Comparison of ENCODE assay signal across 9 cellular contexts in genomic region chr2:218271487-218271797, GRCh38. TPM values are rescaled to one million over a fixed set of nuclear protein-coding genes. Genes with fewer than 3 reads are reported as not detected.
DNase-seq lines count a peak whose midpoint lies in the region; ATAC-seq and TF ChIP-seq lines count a peak whose summit lies in the region.
"Had no signal": no experiment of that assay in that cellular context is flagged by ENCODE, and none has a peak within 500 bp of the region (broad histone marks: within the 10 kb centered on the region; RNA-seq: fewer than 3 reads in every experiment).

No MANE protein-coding gene starts in this region.

- TF ChIP-seq CTCF in chondrocyte (IDR thresholded peaks at IDR 0.05) = no peak

- peaks cover 22% of the 10 kb centered on the region for H3K79me2 ChIP-seq in ACC112 (ENCODE audit: control insufficient read depth, insufficient read depth, low read length, unreplicated experiment)

- H3K9me3 Mint-ChIP-seq in IgD-negative memory B cell = no peaks in the 10 kb centered on the region
- H3K9me3 Mint-ChIP-seq in chondrocyte (ENCODE audit: low read depth) = no peaks in the 10 kb centered on the region
- H3K9me3 Mint-ChIP-seq in naive B cell = no peaks in the 10 kb centered on the region

- H2AFZ ChIP-seq in ACC112 (ENCODE audit: low read length, unreplicated experiment) = no peak overlapping the region

- peak overlapping the region; percentile 47 to 96 (median 94) for H3K27ac Mint-ChIP-seq in IgD-negative memory B cell
- H3K27ac Mint-ChIP-seq in chondrocyte (ENCODE audit: unreplicated experiment) = peak overlapping the region; percentile 90
- H3K27ac Mint-ChIP-seq in naive B cell = peak overlapping the region in 3 of 6 donors; percentile 26 to 94 (median 94)

- ATAC-seq in naive B cell (ENCODE audit: low read depth in 2 of 2) (no peak), HG02840 (IDR thresholded peaks at IDR 0.05; ENCODE audit: low FRiP score, unreplicated experiment) (no peak), GM19351 (IDR thresholded peaks at IDR 0.05; ENCODE audit: unreplicated experiment) (no peak)

- H3K36me3 ChIP-seq in ACC112 (ENCODE audit: insufficient read depth, low read length) = peaks cover 9% of the 10 kb centered on the region; the same call in 1 of the 2 replicates

- H3K27me3 ChIP-seq in ACC112 (ENCODE audit: insufficient read depth, low read length) = no peaks in the 10 kb centered on the region

- H3K27me3 Mint-ChIP-seq in IgD-negative memory B cell = peaks cover 2% of the 10 kb centered on the region
- H3K27me3 Mint-ChIP-seq in chondrocyte (ENCODE audit: low read depth) = no peaks in the 10 kb centered on the region
- no peaks in the 10 kb centered on the region for H3K27me3 Mint-ChIP-seq in naive B cell

- H3K36me3 Mint-ChIP-seq in IgD-negative memory B cell = no peaks in the 10 kb centered on the region
- peaks cover 19% of the 10 kb centered on the region for H3K36me3 Mint-ChIP-seq in chondrocyte (ENCODE audit: low read depth)
- H3K36me3 Mint-ChIP-seq in naive B cell = peaks cover under 1 to 6% of the 10 kb centered on the region in 2 donors

- peak overlapping the region; percentile 77 for H3K4me3 ChIP-seq in ACC112 (ENCODE audit: low read depth, low read length)

- H3K27ac ChIP-seq in ACC112 (ENCODE audit: low read depth, low read length) = no peak overlapping the region

- H3K4me3 Mint-ChIP-seq in IgD-negative memory B cell = peak overlapping the region; percentile 88 to 98 (median 92)
- peak overlapping the region; percentile 95 for H3K4me3 Mint-ChIP-seq in chondrocyte (ENCODE audit: unreplicated experiment)
- H3K4me3 Mint-ChIP-seq in naive B cell = peak overlapping the region; percentile 90 to 99 (median 96)

- peaks cover 29 to 46% (median 29%) of the 10 kb centered on the region in 3 donors for H3K4me1 Mint-ChIP-seq in IgD-negative memory B cell
- peaks cover 40% of the 10 kb centered on the region for H3K4me1 Mint-ChIP-seq in chondrocyte (ENCODE audit: low read depth)
- H3K4me1 Mint-ChIP-seq in naive B cell = peaks cover 63 to 84% (median 77%) of the 10 kb centered on the region in 3 donors

- DNase-seq in chondrocyte (ENCODE audit: low spot score) (no peak), naive B cell (no peak), T-helper 9 cell (no peak), DMS79 treated with DMSO at 0.1 percent for 48 hours (lab: John Stamatoyannopoulos, UW) (no peak)
- DNase-seq: NCI-H1436 treated with DMSO at 0.1 percent for 48 hours had no signal

- peaks cover 16% of the 10 kb centered on the region for H3K4me1 ChIP-seq in ACC112 (ENCODE audit: control insufficient read depth, insufficient read depth, low read length, unreplicated experiment)

RNA-seq across cellular contexts. Expression of gene PNKD, which starts 1.1 kb away (rescaled TPM):
- 126 TPM for polyA plus RNA-seq in IgD-negative memory B cell
- total RNA-seq in chondrocyte = 28.9 to 49.9 TPM (median 31.3 TPM) in 3 replicates
- 100 to 1,000 TPM in 5 of 6 donors, 10 to 100 TPM in 1; 99.4 to 143 (median 127) TPM for polyA plus RNA-seq in naive B cell (ENCODE audit: low read depth in 6 of 6)

RNA-seq across cellular contexts. Expression of gene AAMP, which starts 1.5 kb away (rescaled TPM):
- polyA plus RNA-seq in IgD-negative memory B cell (82.0 TPM), naive B cell (ENCODE audit: low read depth in 6 of 6) (100 to 1,000 TPM in 2 of 6 donors, 10 to 100 TPM in 4; 80.7 to 109 (median 96.4) TPM)
- 39.6 to 42.6 TPM (median 42.4 TPM) in 3 replicates for total RNA-seq in chondrocyte

RNA-seq across cellular contexts. Expression of gene GPBAR1, which starts 10.6 kb away (rescaled TPM):
- polyA plus RNA-seq in IgD-negative memory B cell (0.64 TPM), naive B cell (ENCODE audit: low read depth in 6 of 6) (1 to 10 TPM in 1 of 6 donors, under 1 TPM in 4, not detected in 1; 0.18 to 1.8 (median 0.33) TPM)
- total RNA-seq in chondrocyte = 0.10 to 0.26 TPM (median 0.22 TPM) in 3 replicates

RNA-seq across cellular contexts. Expression of gene TMBIM1, which starts 20.9 kb away (rescaled TPM):
- polyA plus RNA-seq in IgD-negative memory B cell (147 TPM), naive B cell (ENCODE audit: low read depth in 6 of 6) (100 to 1,000 TPM in 4 of 6 donors, 10 to 100 TPM in 2; 72.6 to 137 (median 108) TPM)
- 69.6 to 100 TPM (median 96.1 TPM) in 3 replicates for total RNA-seq in chondrocyte

RNA-seq across cellular contexts. Expression of gene ARPC2, which starts 54.5 kb away (rescaled TPM):
- polyA plus RNA-seq in IgD-negative memory B cell (862 TPM), naive B cell (ENCODE audit: low read depth in 6 of 6) (1,000 to 10,000 TPM in 1 of 6 donors, 100 to 1,000 TPM in 5; 672 to 1,268 (median 835) TPM)
- total RNA-seq in chondrocyte = 292 to 424 TPM (median 417 TPM) in 3 replicates
